13 cellular contexts compared by ENCODE assay signal in the genomic region with DNA sequence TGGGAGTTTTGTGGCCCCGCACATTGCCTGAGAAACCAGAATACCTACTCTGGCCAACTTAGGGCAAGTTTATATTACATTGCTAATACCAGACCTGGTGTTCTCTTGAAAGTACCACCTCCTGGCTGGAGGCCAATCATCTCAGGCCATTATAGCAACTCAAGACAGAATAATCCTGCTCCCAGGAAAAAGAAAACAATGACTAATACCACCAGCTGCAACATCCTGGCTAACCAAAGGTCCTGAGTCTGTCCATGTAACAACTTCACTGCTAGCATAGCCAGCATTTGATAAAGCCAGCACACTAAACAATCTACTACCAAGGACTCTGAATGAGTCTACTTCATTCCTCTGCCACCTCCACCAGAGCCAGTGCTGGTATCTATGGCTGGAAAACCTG.
DNase-seq lines count a peak whose midpoint lies in the region; ATAC-seq, FAIRE-seq and TF ChIP-seq lines count a peak whose summit lies in the region.
"Had no signal": no experiment of that assay in that cellular context is flagged by ENCODE, and none has a peak within 500 bp of the region (broad histone marks: within the 10 kb centered on the region; RNA-seq: fewer than 3 reads in every experiment).

No MANE protein-coding gene starts in this region.

- CTCF ChIA-PET in MCF 10A (lab: Yijun Ruan, JAX), result no interaction called here

- H3K27me3 ChIP-seq in breast epithelium, result no peaks in the 10 kb centered on the region

- H3K4me3 ChIP-seq in breast epithelium, result no peak overlapping the region
- H3K4me3 ChIP-seq in fibroblast of the aortic adventitia (ENCODE audit: low read depth, low read length), result no peak overlapping the region

- POLR2A ChIA-PET in MCF 10A (lab: Yijun Ruan, JAX), result interaction anchor here (0.6 kb wide), 1 partner anchor 444 kb away, joined by 4 read pairs; no protein-coding TSS in a partner anchor

- H3K27ac ChIP-seq in breast epithelium, result no peak overlapping the region
- H3K27ac ChIP-seq: HL-60 had no signal

- H3K4me3 Mint-ChIP-seq in MCF 10A (ENCODE audit: unreplicated experiment), result no peak overlapping the region

- intact Hi-C loops in MCF 10A (cut with micrococcal nuclease), result no loop called here
- intact Hi-C loops in breast epithelium (cut with DNase I; ENCODE audit: low total_unique reads), result no loop called here

- H3K9me3 ChIP-seq in breast epithelium, result no peaks in the 10 kb centered on the region

- H3K4me1 ChIP-seq in breast epithelium, result no peaks in the 10 kb centered on the region

- peaks cover 8% of the 10 kb centered on the region for H3K9me3 Mint-ChIP-seq in MCF 10A (ENCODE audit: unreplicated experiment)

- peaks cover 14% of the 10 kb centered on the region for H3K27me3 Mint-ChIP-seq in MCF 10A (ENCODE audit: insufficient read depth, unreplicated experiment)

- no peaks in the 10 kb centered on the region for H3K36me3 Mint-ChIP-seq in MCF 10A (ENCODE audit: insufficient read depth, unreplicated experiment)

- no peak overlapping the region for H3K27ac Mint-ChIP-seq in MCF 10A (ENCODE audit: low read depth, unreplicated experiment)

- H3K4me1 Mint-ChIP-seq in MCF 10A (ENCODE audit: insufficient read depth, unreplicated experiment), result peaks cover 11% of the 10 kb centered on the region

- ATAC-seq in GM21360 (IDR thresholded peaks at IDR 0.05; ENCODE audit: unreplicated experiment), result no peak

- no peak for TF ChIP-seq POLR2A in breast epithelium (IDR thresholded peaks at IDR 0.05)

- DNase-seq in MCF 10A (ENCODE audit: unreplicated experiment) (peak; percentile 89), breast epithelium (ENCODE audit: low spot score in 2 of 2) (no peak), SHP77 (lab: John Stamatoyannopoulos, UW) (peak; percentile 49 to 55), fibroblast of the aortic adventitia (ENCODE audit: low read depth) (peak; percentile 87), urothelium cell line (ENCODE audit: low spot score) (peak; percentile 41), inferior parietal cortex (ENCODE audit: extremely low spot score) (no peak), NCI-H510A treated with DMSO at 0.1 percent for 48 hours (lab: John Stamatoyannopoulos, UW) (no peak)
- DNase-seq: activated CD8-positive, alpha-beta memory T cell treated with anti-CD3 and anti-CD28 coated beads, Interleukin-2, amount 50 U/mL, for 4 hours; anterior cingulate cortex; GF-D8; NCI-H2227 treated with DMSO at 0.1 percent for 48 hours had no signal

- no TSS peak for BruUV-seq in MCF 10A (replicated peaks; lab: Mats Ljungman, UMichigan)

- FAIRE-seq in urothelium cell line (lab: Jason Lieb, UNC), result peak; percentile 23

- TF ChIP-seq CTCF in MCF 10A (IDR thresholded peaks at IDR 0.05; ENCODE audit: unreplicated experiment) (no peak), breast epithelium (IDR thresholded peaks at IDR 0.05) (no peak), fibroblast of the aortic adventitia (IDR thresholded peaks at IDR 0.05; ENCODE audit: insufficient read depth, low read length) (no peak)

- H3K36me3 ChIP-seq in breast epithelium, result no peaks in the 10 kb centered on the region

Comparison
In these comparisons a context has a peak if more than half of its experiments do, and no peak if none do; other contexts are left out.
1. DNase-seq: peak in MCF 10A (single experiment), SHP77 (2 of 2), fibroblast of the aortic adventitia (single experiment) and urothelium cell line (single experiment); none in breast epithelium (0 of 2), inferior parietal cortex (single experiment) and NCI-H510A treated with DMSO at 0.1 percent for 48 hours (single experiment).